Comparison of ENCODE assay signal across 25 cellular contexts in the genomic region with DNA sequence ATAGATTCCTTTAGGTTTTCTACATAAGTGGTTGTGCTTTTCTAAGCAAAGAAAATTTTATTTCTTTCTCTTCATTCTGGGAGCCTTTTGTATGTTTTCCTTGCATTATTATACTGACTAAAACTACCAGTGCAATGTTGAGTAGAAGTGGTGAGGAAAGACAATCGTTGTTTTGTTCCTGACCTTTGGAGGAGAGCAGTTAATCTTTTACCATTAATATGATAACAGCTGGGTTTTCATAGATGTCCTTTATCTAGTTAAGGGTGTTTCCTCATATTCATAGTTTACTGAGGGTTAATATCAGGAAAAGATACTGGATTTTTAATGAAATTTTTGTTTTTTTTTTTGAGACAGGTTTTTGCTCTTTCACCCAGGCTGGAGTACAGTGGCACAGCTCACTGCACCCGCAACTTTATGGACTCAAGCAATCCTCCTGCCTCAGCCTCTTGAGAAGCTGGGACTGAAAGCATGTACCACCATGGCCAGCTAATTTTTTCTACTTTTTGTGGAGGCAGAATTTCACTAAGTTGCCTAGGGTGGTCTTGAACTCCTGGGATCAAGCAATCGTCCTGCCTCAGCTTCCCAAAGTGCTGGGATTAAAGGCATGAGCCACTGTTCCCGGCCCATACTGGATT.
"Had no signal": no experiment of that assay in that cellular context is flagged by ENCODE, and none has a peak within 500 bp of the region (broad histone marks: within the 10 kb centered on the region; RNA-seq: fewer than 3 reads in every experiment).

No MANE protein-coding gene starts in this region.

- H3K4me3 ChIP-seq: Peyer's patch had no signal

- H3K27ac Mint-ChIP-seq: activated CD4-positive, alpha-beta T cell treated with anti-CD3 and anti-CD28 coated beads, Interleukin-2, amount 10 ng/mL, durations not matched to agents 24 days and 14 days; activated naive CD4-positive, alpha-beta T cell treated with anti-CD3 and anti-CD28 coated beads, Interleukin-2, amount 50 U/mL, for 72 hours; WTC11 had no signal

- H3K27ac ChIP-seq: RWPE1 had no signal

- ATAC-seq: activated naive CD4-positive, alpha-beta T cell treated with anti-CD3 and anti-CD28 coated beads, Interleukin-2, amount 50 U/mL, for 72 hours; activated T-cell treated with anti-CD3 and anti-CD28 coated beads, Interleukin-2, amount 50 U/mL, for 4 hours; SK-N-SH treated with all-trans-retinoic acid at 6 μM for 48 hours had no signal

- H3K36me3 ChIP-seq: Peyer's patch, SJCRH30 had no signal

- H3K4me3 Mint-ChIP-seq: activated CD4-positive, alpha-beta T cell treated with anti-CD3 and anti-CD28 coated beads, Interleukin-2, amount 10 ng/mL, durations not matched to agents 24 days and 14 days; activated T-cell treated with anti-CD3 and anti-CD28 coated beads, Interleukin-2, amount 50 U/mL, for 4 hours; brain; central memory CD8-positive, alpha-beta T cell; WTC11 had no signal

- DNase-seq: activated CD4-positive, alpha-beta T cell treated with anti-CD3 and anti-CD28 coated beads for 1 hour; activated CD4-positive, alpha-beta T cell treated with anti-CD3 and anti-CD28 coated beads, Interleukin-2, amount 10 ng/mL, durations not matched to agents 24 days and 14 days; activated CD4-positive, alpha-beta T cell treated with anti-CD3 and anti-CD28 coated beads, Interleukin-2, amount 50 U/mL, for 48 hours; activated effector memory CD4-positive, alpha-beta T cell treated with anti-CD3 and anti-CD28 coated beads, Interleukin-2, amount 50 U/mL, for 16 hours; activated naive CD4-positive, alpha-beta T cell treated with Interleukin-2 at 50 U/mL for 16 hours; activated T-cell treated with anti-CD3 and anti-CD28 coated beads, Interleukin-2, amount 50 U/mL, for 4 hours; amygdala; NCI-H1092; NCI-H1417; NCI-H2029; NCI-H345; NCI-H510A; NCI-H526 treated with DMSO at 0.1 percent for 48 hours; NCI-H82; NK-92 treated with Interleukin-12 subunit alpha and Interleukin-12 subunit beta, amount 100 ng/mL, for 24 hours; Peyer's patch; Right ventricle myocardium superior; SW 1271 had no signal

- H3K4me1 Mint-ChIP-seq: activated CD4-positive, alpha-beta T cell treated with anti-CD3 and anti-CD28 coated beads, Interleukin-2, amount 10 ng/mL, durations not matched to agents 24 days and 14 days; brain; central memory CD8-positive, alpha-beta T cell; WTC11 had no signal

- H3K9me3 ChIP-seq: Peyer's patch had no signal

- H3K27me3 Mint-ChIP-seq: central memory CD8-positive, alpha-beta T cell had no signal

- H3K27me3 ChIP-seq: Peyer's patch, SJCRH30 had no signal
